ENCODE assay signal across 3 cellular contexts in genomic region chr6:3189192-3189591, GRCh38. TPM values are rescaled to one million over a fixed set of nuclear protein-coding genes. Genes with fewer than 3 reads are reported as not detected.
"Had no signal": no experiment of that assay in that cellular context is flagged by ENCODE, and none has a peak within 500 bp of the region (broad histone marks: within the 10 kb centered on the region; RNA-seq: fewer than 3 reads in every experiment).

No MANE protein-coding gene starts in this region.

RNA-seq across cellular contexts. Expression of gene TUBB2B, which starts 38.3 kb away (rescaled TPM):
- total RNA-seq: activated B cell treated with CpG ODN at 0.5 μM for 24 hours; activated CD8-positive, alpha-beta memory T cell treated with anti-CD3 and anti-CD28 coated beads for 36 hours; ascending aorta had no signal
